ENCODE assay signal across 17 cellular contexts in the genomic region with DNA sequence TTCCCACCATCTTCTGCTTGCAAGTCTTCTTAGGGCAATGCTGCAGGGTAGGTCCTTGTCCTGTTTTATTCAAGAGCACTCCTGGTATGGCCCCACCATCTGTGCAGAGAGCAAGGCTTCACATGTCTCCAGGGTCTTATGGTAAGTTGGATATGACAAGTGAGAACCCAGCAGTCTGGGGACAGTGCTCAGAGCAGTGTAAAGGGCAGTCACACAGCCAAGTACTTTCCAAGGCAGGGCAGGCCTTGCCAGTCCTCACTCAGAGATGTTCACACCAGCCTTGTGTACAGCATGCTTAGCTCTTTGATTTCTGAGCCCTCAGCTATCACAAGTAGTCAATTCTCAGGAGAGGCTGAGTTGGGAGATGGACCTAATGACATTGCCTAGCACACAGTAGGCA.
A peak's percentile ranks its signal among the peaks of the same experiment; 100 is the strongest.
DNase-seq lines count a peak whose midpoint lies in the region; ATAC-seq, FAIRE-seq and TF ChIP-seq lines count a peak whose summit lies in the region.
"Had no signal": no experiment of that assay in that cellular context is flagged by ENCODE, and none has a peak within 500 bp of the region (broad histone marks: within the 10 kb centered on the region; RNA-seq: fewer than 3 reads in every experiment).

No MANE protein-coding gene starts in this region.

- intact Hi-C loops in right cardiac atrium (cut with DNase I) (no loop called here), adrenal gland (cut with DNase I) (no loop called here), kidney (cut with DNase I) (no loop called here)

- H4K20me1 ChIP-seq in smooth muscle cell (ENCODE audit: low read depth), result no peaks in the 10 kb centered on the region

- CTCF ChIA-PET in AG04450 (lab: Charles Lee), result interaction anchor here (0.6 to 1.4 kb wide), 3 partner anchors 12 to 546 kb away, joined by 3 to 4 read pairs (median 3); no protein-coding TSS in a partner anchor

- H3K4me1 ChIP-seq in right cardiac atrium (ENCODE audit: control insufficient read depth, insufficient read depth, low read length) (peaks cover 5% of the 10 kb centered on the region), smooth muscle cell (ENCODE audit: low read depth) (peaks cover 6% of the 10 kb centered on the region), adrenal gland (replicated peaks in 1 of 2) (peaks cover 0 to 10% of the 10 kb centered on the region in 2 donors), kidney (ENCODE audit: control insufficient read depth in 1 of 2, insufficient read depth in 1 of 2, low read depth in 1 of 2, low read length in 2 of 2) (peaks cover 3 to 6% of the 10 kb centered on the region in 2 donors)
- H3K4me1 ChIP-seq: psoas muscle had no signal

- no peak for FAIRE-seq in kidney (lab: Jason Lieb, UNC)
- FAIRE-seq: colon had no signal

- H3K79me2 ChIP-seq in smooth muscle cell (ENCODE audit: low read depth), result no peaks in the 10 kb centered on the region

- TF ChIP-seq POLR2A in adrenal gland (IDR thresholded peaks at IDR 0.05), result no peak

- H3K9me3 ChIP-seq in AG04450 (ENCODE audit: control insufficient read depth, insufficient read depth, low read length), result no peaks in the 10 kb centered on the region
- H3K9me3 ChIP-seq in right cardiac atrium (ENCODE audit: control insufficient read depth, low read length), result no peaks in the 10 kb centered on the region
- H3K9me3 ChIP-seq in smooth muscle cell (replicated peaks; ENCODE audit: low read depth), result no peaks in the 10 kb centered on the region
- H3K9me3 ChIP-seq in adrenal gland (replicated peaks in 1 of 3), result no peaks in the 10 kb centered on the region
- no peaks in the 10 kb centered on the region for H3K9me3 ChIP-seq in kidney (ENCODE audit: control insufficient read depth in 1 of 2, low read length in 2 of 2)
- H3K9me3 ChIP-seq: psoas muscle had no signal

- H3K36me3 ChIP-seq in smooth muscle cell (ENCODE audit: low read depth), result no peaks in the 10 kb centered on the region
- H3K36me3 ChIP-seq in adrenal gland (replicated peaks in 1 of 2), result no peaks in the 10 kb centered on the region
- no peaks in the 10 kb centered on the region for H3K36me3 ChIP-seq in kidney (ENCODE audit: control insufficient read depth in 1 of 2, insufficient read depth in 2 of 2, low read length in 2 of 2)

- no peak overlapping the region for H3K4me3 ChIP-seq in AG04450 (ENCODE audit: low read depth, low read length)
- H3K4me3 ChIP-seq in coronary artery, result peak overlapping the region; percentile 9
- H3K4me3 ChIP-seq in right cardiac atrium (ENCODE audit: low read length), result no peak overlapping the region
- no peak overlapping the region for H3K4me3 ChIP-seq in smooth muscle cell
- no peak overlapping the region for H3K4me3 ChIP-seq in adrenal gland
- no peak overlapping the region for H3K4me3 ChIP-seq in kidney (ENCODE audit: low read length in 2 of 2)
- H3K4me3 ChIP-seq: psoas muscle had no signal

- TF ChIP-seq CTCF in AG04450 (IDR thresholded peaks at IDR 0.05; ENCODE audit: low read depth, low read length), result no peak
- TF ChIP-seq CTCF in coronary artery (IDR thresholded peaks at IDR 0.05), result no peak
- no peak for TF ChIP-seq CTCF in smooth muscle cell (IDR thresholded peaks at IDR 0.05; ENCODE audit: borderline replicate concordance, insufficient read depth, poor library complexity, severe bottlenecking)
- TF ChIP-seq CTCF in adrenal gland (IDR thresholded peaks at IDR 0.05), result no peak
- no peak for TF ChIP-seq CTCF in kidney (IDR thresholded peaks at IDR 0.05; ENCODE audit: borderline replicate concordance, extremely low read depth, insufficient read depth)

- DNase-seq in AG04450 (ENCODE audit: low read depth, low spot score) (no peak), coronary artery (ENCODE audit: low spot score) (no peak), right cardiac atrium (peak in 2 of 3 donors; percentile 40 to 62), smooth muscle cell (lab: John Stamatoyannopoulos, UW; ENCODE audit: unreplicated experiment) (no peak), adrenal gland (no peak), kidney (no peak), NCI-H128 (lab: John Stamatoyannopoulos, UW; ENCODE audit: unreplicated experiment) (no peak)
- DNase-seq: ACHN; activated CD4-positive, alpha-beta T cell treated with anti-CD3 and anti-CD28 coated beads for 36 hours; C1 segment of cervical spinal cord; NCI-H1436 treated with DMSO at 0.1 percent for 48 hours; NCI-H2171 treated with DMSO at 0.1 percent for 48 hours; SHP77 treated with DMSO at 0.1 percent for 48 hours; stimulated activated CD4-positive, alpha-beta T cell treated with anti-CD3 and anti-CD28 coated beads, Interleukin-4, amount 100 ng/mL, for 24 hours had no signal

- peak overlapping the region; percentile 47 for H2AFZ ChIP-seq in smooth muscle cell (ENCODE audit: low read depth)

- peaks cover 13% of the 10 kb centered on the region for H3F3A ChIP-seq in smooth muscle cell (ENCODE audit: low read depth)

- ATAC-seq in right cardiac atrium, result peak; percentile 55 to 78
- ATAC-seq in GM21529 (IDR thresholded peaks at IDR 0.05; ENCODE audit: unreplicated experiment), result no peak
- ATAC-seq: activated CD4-positive, alpha-beta T cell treated with anti-CD3 and anti-CD28 coated beads for 36 hours had no signal

- H3K27ac ChIP-seq in AG04450 (ENCODE audit: low read depth, low read length), result peak overlapping the region; percentile 84
- peak overlapping the region; percentile 32 to 86 for H3K27ac ChIP-seq in coronary artery
- peak overlapping the region; percentile 83 for H3K27ac ChIP-seq in right cardiac atrium (ENCODE audit: low read length)
- H3K27ac ChIP-seq in smooth muscle cell (ENCODE audit: low read depth), result peak overlapping the region; percentile 86
- peak overlapping the region in 2 of 5 donors; percentile 29 to 77 for H3K27ac ChIP-seq in adrenal gland
- H3K27ac ChIP-seq in kidney (ENCODE audit: low read depth in 2 of 2, low read length in 2 of 2), result no peak overlapping the region
- H3K27ac ChIP-seq: psoas muscle had no signal

- H3K27me3 ChIP-seq in AG04450 (ENCODE audit: control insufficient read depth, insufficient read depth, low read length) (no peaks in the 10 kb centered on the region), right cardiac atrium (ENCODE audit: control insufficient read depth, insufficient read depth) (no peaks in the 10 kb centered on the region), smooth muscle cell (ENCODE audit: low read depth) (no peaks in the 10 kb centered on the region), adrenal gland (no peaks in the 10 kb centered on the region)

- POLR2A ChIA-PET in AG04450 (lab: Yijun Ruan, JAX), result interaction anchor here (0.6 to 1.4 kb wide), 6 partner anchors 33 to 1489 kb away, joined by 3 to 12 read pairs (median 5); no protein-coding TSS in a partner anchor

- peak overlapping the region; percentile 49 for H3K4me2 ChIP-seq in smooth muscle cell

- peak overlapping the region; percentile 58 for H3K9ac ChIP-seq in smooth muscle cell (ENCODE audit: low read depth)
- H3K9ac ChIP-seq in kidney (ENCODE audit: low read length in 2 of 2), result no peak overlapping the region

Comparison
In these comparisons a context has a peak if more than half of its experiments do, and no peak if none do; other contexts are left out.
1. DNase-seq: peak in right cardiac atrium (2 of 3); none in AG04450 (single experiment), coronary artery (single experiment), smooth muscle cell (single experiment), adrenal gland (0 of 7), kidney (single experiment) and NCI-H128 (single experiment).
2. H3K27ac ChIP-seq: peak in AG04450 (single experiment), coronary artery (2 of 2), right cardiac atrium (single experiment) and smooth muscle cell (single experiment); none in kidney (0 of 2).